ENCODE assay signal across 9 cellular contexts in genomic region chr22:38927033-38927789, GRCh38. TPM values are rescaled to one million over a fixed set of nuclear protein-coding genes. Genes with fewer than 3 reads are reported as not detected.
A peak's percentile ranks its signal among the peaks of the same experiment; 100 is the strongest.
DNase-seq lines count a peak whose midpoint lies in the region; ATAC-seq and TF ChIP-seq lines count a peak whose summit lies in the region.
"Had no signal": no experiment of that assay in that cellular context is flagged by ENCODE, and none has a peak within 500 bp of the region (broad histone marks: within the 10 kb centered on the region; RNA-seq: fewer than 3 reads in every experiment).

No MANE protein-coding gene starts in this region.

- no peak overlapping the region for H3K27ac ChIP-seq in naive thymus-derived CD4-positive, alpha-beta T cell (ENCODE audit: low read depth, low read length)

- no peak overlapping the region for H3K27ac Mint-ChIP-seq in activated T-helper 1 cell treated with anti-CD3 and anti-CD28 coated beads, Interleukin-12 subunit alpha, Interleukin-12 subunit beta, Interleukin-2, Interleukin-4 antibody, amounts not matched to agents 30 ng/mL and 10 ng/mL and 1 ng/mL, durations not matched to agents 14 hours and 24 hours and 36 hours
- H3K27ac Mint-ChIP-seq in naive thymus-derived CD4-positive, alpha-beta T cell: no peak overlapping the region

- H3K36me3 Mint-ChIP-seq in activated T-helper 1 cell treated with anti-CD3 and anti-CD28 coated beads, Interleukin-12 subunit alpha, Interleukin-12 subunit beta, Interleukin-2, Interleukin-4 antibody, amounts not matched to agents 30 ng/mL and 10 ng/mL and 1 ng/mL, durations not matched to agents 14 hours and 24 hours and 36 hours (ENCODE audit: low read depth): no peaks in the 10 kb centered on the region
- peaks cover 0 to under 1% (median 0%) of the 10 kb centered on the region in 5 donors for H3K36me3 Mint-ChIP-seq in naive thymus-derived CD4-positive, alpha-beta T cell

- peak; percentile 80 for ATAC-seq in naive thymus-derived CD4-positive, alpha-beta T cell
- ATAC-seq in GM21576 (IDR thresholded peaks at IDR 0.05; ENCODE audit: unreplicated experiment): no peak

- H3K9me3 ChIP-seq in naive thymus-derived CD4-positive, alpha-beta T cell (ENCODE audit: control insufficient read depth in 2 of 3, low read length in 3 of 3): no peaks in the 10 kb centered on the region

- no peaks in the 10 kb centered on the region for H3K36me3 ChIP-seq in naive thymus-derived CD4-positive, alpha-beta T cell (ENCODE audit: control insufficient read depth in 2 of 3, insufficient read depth in 3 of 3, low read length in 3 of 3)

- POLR2A ChIA-PET in naive thymus-derived CD4-positive, alpha-beta T cell (lab: Charles Lee): no interaction called here

- no peaks in the 10 kb centered on the region for H3K9me3 Mint-ChIP-seq in activated T-helper 1 cell treated with anti-CD3 and anti-CD28 coated beads, Interleukin-12 subunit alpha, Interleukin-12 subunit beta, Interleukin-2, Interleukin-4 antibody, amounts not matched to agents 30 ng/mL and 10 ng/mL and 1 ng/mL, durations not matched to agents 14 hours and 24 hours and 36 hours
- H3K9me3 Mint-ChIP-seq in naive thymus-derived CD4-positive, alpha-beta T cell: peaks cover 0 to 2% (median 0%) of the 10 kb centered on the region in 11 donors

- H3K4me3 Mint-ChIP-seq in activated T-helper 1 cell treated with anti-CD3 and anti-CD28 coated beads, Interleukin-12 subunit alpha, Interleukin-12 subunit beta, Interleukin-2, Interleukin-4 antibody, amounts not matched to agents 30 ng/mL and 10 ng/mL and 1 ng/mL, durations not matched to agents 14 hours and 24 hours and 36 hours: peak overlapping the region; percentile 46
- peak overlapping the region; percentile 18 to 79 (median 66) for H3K4me3 Mint-ChIP-seq in naive thymus-derived CD4-positive, alpha-beta T cell

- TF ChIP-seq CTCF in fibroblast of pulmonary artery (IDR thresholded peaks at IDR 0.05; ENCODE audit: low read length, missing control alignments): peak; percentile 56

- CTCF ChIA-PET in naive thymus-derived CD4-positive, alpha-beta T cell (lab: Charles Lee): no interaction called here

- no peaks in the 10 kb centered on the region for H3K4me1 ChIP-seq in naive thymus-derived CD4-positive, alpha-beta T cell (ENCODE audit: control insufficient read depth in 2 of 2, insufficient read depth in 2 of 2, low read length in 2 of 2)

- H3K27me3 ChIP-seq in naive thymus-derived CD4-positive, alpha-beta T cell (ENCODE audit: control insufficient read depth in 2 of 2, insufficient read depth in 2 of 2, low read length in 2 of 2): no peaks in the 10 kb centered on the region

- intact Hi-C loops in activated T-helper 1 cell treated with anti-CD3 and anti-CD28 coated beads, Interleukin-12 subunit alpha, Interleukin-12 subunit beta, Interleukin-2, Interleukin-4 antibody, amounts not matched to agents 30 ng/mL and 10 ng/mL and 1 ng/mL, durations not matched to agents 14 hours and 24 hours and 36 hours (cut with micrococcal nuclease): loop anchor here (1.0 kb wide), 2 partner anchors 76 to 80 kb away; no protein-coding TSS in a partner anchor
- intact Hi-C loops in naive thymus-derived CD4-positive, alpha-beta T cell (cut with micrococcal nuclease): loop anchor here (1.0 to 5.0 kb wide), 4 partner anchors 56 to 76 kb away; no protein-coding TSS in a partner anchor

- DNase-seq in G401 (ENCODE audit: low spot score) (peak; percentile 53), NCI-H524 treated with DMSO at 0.1 percent for 48 hours (lab: John Stamatoyannopoulos, UW) (peak; percentile 86), fibroblast of pulmonary artery (ENCODE audit: low read depth) (peak; percentile 39), stromal cell of bone marrow (ENCODE audit: low read depth) (peak; percentile 9), KG1 (lab: John Stamatoyannopoulos, UW) (no peak)
- peak; percentile 35 for DNase-seq in activated T-helper 1 cell treated with anti-CD3 and anti-CD28 coated beads, Interleukin-12 subunit alpha, Interleukin-12 subunit beta, Interleukin-2, Interleukin-4 antibody, amounts not matched to agents 30 ng/mL and 10 ng/mL and 1 ng/mL, durations not matched to agents 14 hours and 24 hours and 36 hours (ENCODE audit: low spot score)
- peak in 7 of 9 donors; percentile 4 to 61 (median 12) for DNase-seq in naive thymus-derived CD4-positive, alpha-beta T cell

- no peak overlapping the region for H3K4me3 ChIP-seq in fibroblast of pulmonary artery (replicated peaks; ENCODE audit: low read depth, low read length)
- no peak overlapping the region for H3K4me3 ChIP-seq in naive thymus-derived CD4-positive, alpha-beta T cell (ENCODE audit: low read length)

- peaks cover 31% of the 10 kb centered on the region for H3K27me3 Mint-ChIP-seq in activated T-helper 1 cell treated with anti-CD3 and anti-CD28 coated beads, Interleukin-12 subunit alpha, Interleukin-12 subunit beta, Interleukin-2, Interleukin-4 antibody, amounts not matched to agents 30 ng/mL and 10 ng/mL and 1 ng/mL, durations not matched to agents 14 hours and 24 hours and 36 hours (ENCODE audit: insufficient read depth)
- H3K27me3 Mint-ChIP-seq in naive thymus-derived CD4-positive, alpha-beta T cell: peaks cover 27 to 59% (median 34%) of the 10 kb centered on the region in 5 donors

- peaks cover 5% of the 10 kb centered on the region for H3K4me1 Mint-ChIP-seq in activated T-helper 1 cell treated with anti-CD3 and anti-CD28 coated beads, Interleukin-12 subunit alpha, Interleukin-12 subunit beta, Interleukin-2, Interleukin-4 antibody, amounts not matched to agents 30 ng/mL and 10 ng/mL and 1 ng/mL, durations not matched to agents 14 hours and 24 hours and 36 hours (ENCODE audit: low read depth)
- H3K4me1 Mint-ChIP-seq in naive thymus-derived CD4-positive, alpha-beta T cell: peaks cover 3 to 13% (median 5%) of the 10 kb centered on the region in 7 donors

- in situ Hi-C loops in G401 (cut with HindIII; ENCODE audit: low sequenced_read_pairs): no loop called here

RNA-seq across cellular contexts. Expression of gene APOBEC3A, which starts 30.2 kb away (rescaled TPM):
- not detected in 2 replicates for total RNA-seq in G401 (2014; rRNA removed; shearing (Covaris generic))
- not detected in 2 replicates for total RNA-seq in activated T-helper 1 cell treated with anti-CD3 and anti-CD28 coated beads, Interleukin-12 subunit alpha, Interleukin-12 subunit beta, Interleukin-2, Interleukin-4 antibody, amounts not matched to agents 30 ng/mL and 10 ng/mL and 1 ng/mL, durations not matched to agents 14 hours and 24 hours and 36 hours
- 10 to 100 TPM in 2 of 5 experiments, not detected in 3; 15.7 to 79.1 TPM for total RNA-seq in naive thymus-derived CD4-positive, alpha-beta T cell
- under 1 TPM in 1 of 2 donors, not detected in 1; 0.13 TPM for polyA plus RNA-seq in naive thymus-derived CD4-positive, alpha-beta T cell
- total RNA-seq: activated CD8-positive, alpha-beta memory T cell treated with anti-CD3 and anti-CD28 coated beads for 36 hours had no signal

RNA-seq across cellular contexts. Expression of gene APOBEC3B, which starts 54.9 kb away (rescaled TPM):
- 6.4 and 8.9 TPM in 2 replicates for total RNA-seq in G401 (2014; rRNA removed; shearing (Covaris generic))
- 17.9 and 19.5 TPM in 2 replicates for total RNA-seq in activated T-helper 1 cell treated with anti-CD3 and anti-CD28 coated beads, Interleukin-12 subunit alpha, Interleukin-12 subunit beta, Interleukin-2, Interleukin-4 antibody, amounts not matched to agents 30 ng/mL and 10 ng/mL and 1 ng/mL, durations not matched to agents 14 hours and 24 hours and 36 hours
- 10 to 100 TPM in 2 of 5 experiments, 1 to 10 TPM in 1, under 1 TPM in 1, not detected in 1; 0.30 to 16.0 (median 7.1) TPM for total RNA-seq in naive thymus-derived CD4-positive, alpha-beta T cell
- not detected for polyA plus RNA-seq in naive thymus-derived CD4-positive, alpha-beta T cell

RNA-seq across cellular contexts. Expression of gene CBX6, which starts 55.2 kb away (rescaled TPM):
- total RNA-seq in G401 (2014; rRNA removed; shearing (Covaris generic)): 16.4 and 25.6 TPM in 2 replicates
- 171 and 178 TPM in 2 replicates for total RNA-seq in activated T-helper 1 cell treated with anti-CD3 and anti-CD28 coated beads, Interleukin-12 subunit alpha, Interleukin-12 subunit beta, Interleukin-2, Interleukin-4 antibody, amounts not matched to agents 30 ng/mL and 10 ng/mL and 1 ng/mL, durations not matched to agents 14 hours and 24 hours and 36 hours
- 10 to 100 TPM; 41.7 to 77.0 (median 73.4) TPM for total RNA-seq in naive thymus-derived CD4-positive, alpha-beta T cell
- 1 to 10 TPM; 6.3 to 7.2 TPM for polyA plus RNA-seq in naive thymus-derived CD4-positive, alpha-beta T cell
